In the genomic region with DNA sequence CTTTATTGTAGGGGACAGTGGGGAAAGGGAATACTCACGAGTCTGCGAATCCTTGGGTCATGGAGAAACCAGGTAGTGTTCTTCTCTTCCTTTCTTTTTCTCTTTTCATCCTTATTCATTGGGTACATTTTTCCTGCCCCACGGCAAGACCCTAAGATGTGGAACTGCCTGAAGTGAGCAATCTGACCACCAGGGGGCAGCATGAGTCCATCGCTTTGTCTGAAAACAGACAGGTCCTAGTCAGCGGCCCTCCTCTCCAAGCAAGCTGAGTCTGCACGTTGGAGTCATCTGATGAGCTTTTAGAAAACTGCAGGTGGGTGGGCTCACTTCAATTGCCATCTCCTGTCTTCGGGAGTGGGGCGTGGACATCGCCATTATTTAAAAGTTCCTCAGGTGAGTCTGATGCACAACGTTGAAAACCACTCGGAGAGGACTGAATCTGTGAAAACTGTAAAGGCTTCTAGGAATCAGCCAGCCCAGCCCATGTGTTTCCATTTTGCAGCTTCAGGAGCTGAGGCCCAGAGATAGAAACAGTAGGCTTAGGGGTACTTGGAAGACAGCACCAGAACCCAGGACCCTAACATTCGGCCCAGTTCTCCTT, we compare ENCODE assay signal across 8 cellular contexts. TPM values are rescaled to one million over a fixed set of nuclear protein-coding genes. Genes with fewer than 3 reads are reported as not detected.
DNase-seq lines count a peak whose midpoint lies in the region; ATAC-seq and TF ChIP-seq lines count a peak whose summit lies in the region.

No MANE protein-coding gene starts in this region.

- in situ Hi-C loops in HAP-1 (cut with MboI; ENCODE audit: low sequenced_read_pairs): no loop called here

- H3K27me3 ChIP-seq in HAP-1 (ENCODE audit: low read depth) (peaks cover 19% of the 10 kb centered on the region), right atrium auricular region (no peaks in the 10 kb centered on the region)

- TF ChIP-seq CTCF in right atrium auricular region (IDR thresholded peaks at IDR 0.05) (peak; percentile 79 to 94), retinal pigment epithelial cell (conservative IDR thresholded peaks at IDR 0.05; ENCODE audit: low read depth, low read length) (peak; percentile 92)

- H3K36me3 ChIP-seq in HAP-1 (replicated peaks) (no peaks in the 10 kb centered on the region), right atrium auricular region (no peaks in the 10 kb centered on the region)

- no peak for ATAC-seq in GM19467 (IDR thresholded peaks at IDR 0.05; ENCODE audit: unreplicated experiment)

- H3K9me3 ChIP-seq in HAP-1 (no peaks in the 10 kb centered on the region), right atrium auricular region (no peaks in the 10 kb centered on the region)

- H3K27ac ChIP-seq in right atrium auricular region: no peak overlapping the region

- peak; percentile 15 for DNase-seq in DMS 273 treated with DMSO at 0.1 percent for 48 hours (lab: John Stamatoyannopoulos, UW)
- DNase-seq in HAP-1 (ENCODE audit: low spot score in 2 of 2): peak; percentile 56 to 94
- DNase-seq in NCI-H146 treated with DMSO at 0.1 percent for 48 hours (lab: John Stamatoyannopoulos, UW; ENCODE audit: unreplicated experiment): peak; percentile 52
- DNase-seq in T-helper 1 cell: peak; percentile 57 to 83 (median 63)
- peak; percentile 18 for DNase-seq in amniotic stem cell (lab: John Stamatoyannopoulos, UW)
- DNase-seq in right atrium auricular region (ENCODE audit: low spot score): peak; percentile 85
- peak; percentile 23 for DNase-seq in retinal pigment epithelial cell (ENCODE audit: low read depth)

- no peak overlapping the region for H3K4me3 ChIP-seq in HAP-1
- no peak overlapping the region for H3K4me3 ChIP-seq in right atrium auricular region
- H3K4me3 ChIP-seq in retinal pigment epithelial cell (ENCODE audit: low read length): no peak overlapping the region

- no peaks in the 10 kb centered on the region for H3K4me1 ChIP-seq in HAP-1
- no peaks in the 10 kb centered on the region for H3K4me1 ChIP-seq in right atrium auricular region

RNA-seq across cellular contexts. Expression of a gene that starts 34.0 kb away (rescaled TPM):
- total RNA-seq in right atrium auricular region: 10 to 100 TPM; 30.7 to 47.9 TPM

Comparison
In these comparisons a context has a peak if more than half of its experiments do, and no peak if none do; other contexts are left out.
1. DNase-seq: peak in every context shown above with its lines; median percentile 85 in right atrium auricular region; 75 in HAP-1; 63 in T-helper 1 cell; 52 in NCI-H146 treated with DMSO at 0.1 percent for 48 hours; 23 in retinal pigment epithelial cell; 18 in amniotic stem cell; 15 in DMS 273 treated with DMSO at 0.1 percent for 48 hours.